Comparison of ENCODE assay signal across 13 cellular contexts in genomic region chr22:42651134-42651533, GRCh38. TPM values are rescaled to one million over a fixed set of nuclear protein-coding genes. Genes with fewer than 3 reads are reported as not detected.
DNase-seq lines count a peak whose midpoint lies in the region; ATAC-seq and TF ChIP-seq lines count a peak whose summit lies in the region.
"Had no signal": no experiment of that assay in that cellular context is flagged by ENCODE, and none has a peak within 500 bp of the region (broad histone marks: within the 10 kb centered on the region; RNA-seq: fewer than 3 reads in every experiment).

No MANE protein-coding gene starts in this region.

- H3K9me3 ChIP-seq in H9 (ENCODE audit: control insufficient read depth, low read depth, low read length) (no peaks in the 10 kb centered on the region), OCI-LY7 (ENCODE audit: low read length) (no peaks in the 10 kb centered on the region)

- no peak overlapping the region for H3K23ac ChIP-seq in H9 (ENCODE audit: insufficient read length, low read depth, low read length)

- H3K4me1 ChIP-seq in H9 (ENCODE audit: insufficient read depth, low read length) (no peaks in the 10 kb centered on the region; the same call in 1 of the 2 replicates), OCI-LY7 (ENCODE audit: insufficient read depth, low read length, poor library complexity, severe bottlenecking) (peaks cover 56% of the 10 kb centered on the region)

- no peak overlapping the region for H2BK12ac ChIP-seq in H9 (ENCODE audit: insufficient read length, low read depth, low read length)

- H3K36me3 Mint-ChIP-seq in Calu3 (ENCODE audit: insufficient read depth, unreplicated experiment) (peaks cover 31% of the 10 kb centered on the region), H9 (ENCODE audit: insufficient read depth in 1 of 3, low read depth in 3 of 3) (no peaks in the 10 kb centered on the region), naive B cell (no peaks in the 10 kb centered on the region)
- no peaks in the 10 kb centered on the region for H3K36me3 Mint-ChIP-seq in activated naive CD8-positive, alpha-beta T cell treated with anti-CD3 and anti-CD28 coated beads, Interleukin-2, amount 50 U/mL, for 24 hours (ENCODE audit: low read depth)

- DNase-seq in Calu3 (peak; percentile 24), H9 (no peak), naive B cell (no peak), OCI-LY7 (ENCODE audit: low spot score) (no peak)
- no peak for DNase-seq in activated naive CD8-positive, alpha-beta T cell treated with anti-CD3 and anti-CD28 coated beads, Interleukin-2, amount 50 U/mL, for 24 hours
- DNase-seq in activated effector memory CD4-positive, alpha-beta T cell treated with anti-CD3 and anti-CD28 coated beads, Interleukin-2, amount 50 U/mL, for 16 hours = no peak
- DNase-seq: activated CD4-positive, alpha-beta T cell treated with anti-CD3 and anti-CD28 coated beads for 48 hours; activated naive CD8-positive, alpha-beta T cell treated with anti-CD3 and anti-CD28 coated beads, Interleukin-2, amount 10 ng/mL, durations not matched to agents 7 days and 5 days; NCI-H2081 had no signal

- no peak overlapping the region for H3K4me3 Mint-ChIP-seq in Calu3 (ENCODE audit: low read depth, unreplicated experiment)
- peak overlapping the region in 1 of 2 experiments; percentile 53; a peak in 2 of 5 replicates for H3K4me3 Mint-ChIP-seq in H9
- peak overlapping the region; percentile 15 for H3K4me3 Mint-ChIP-seq in activated naive CD8-positive, alpha-beta T cell treated with anti-CD3 and anti-CD28 coated beads, Interleukin-2, amount 50 U/mL, for 24 hours
- H3K4me3 Mint-ChIP-seq in naive B cell = peak overlapping the region in 5 of 8 donors; percentile 12 to 93 (median 63)
- H3K4me3 Mint-ChIP-seq: activated naive CD8-positive, alpha-beta T cell treated with anti-CD3 and anti-CD28 coated beads, Interleukin-2, amount 10 ng/mL, durations not matched to agents 7 days and 5 days had no signal

- H3K27ac ChIP-seq in H9 (ENCODE audit: insufficient read length, low read depth, low read length) (no peak overlapping the region), OCI-LY7 (ENCODE audit: low read depth, low read length, poor library complexity, severe bottlenecking) (no peak overlapping the region)
- H3K27ac ChIP-seq: coronary artery, skin epidermis had no signal

- H2AFZ ChIP-seq in H9 (ENCODE audit: low read length) (no peak overlapping the region), OCI-LY7 (ENCODE audit: low read length) (no peak overlapping the region)

- H3K4ac ChIP-seq in H9 (ENCODE audit: low read depth, low read length) = no peak overlapping the region

- no peak overlapping the region for H2BK15ac ChIP-seq in H9 (ENCODE audit: low read depth, low read length)

- H3K4me2 ChIP-seq in H9 (ENCODE audit: insufficient read depth, insufficient read length, low read length) = no peak overlapping the region
- H3K4me2 ChIP-seq in OCI-LY7 (ENCODE audit: low read length) = no peak overlapping the region

- H3K9me3 Mint-ChIP-seq in Calu3 (ENCODE audit: low read depth, unreplicated experiment) (no peaks in the 10 kb centered on the region), H9 (no peaks in the 10 kb centered on the region; a peak in 1 of 5 replicates), naive B cell (peaks cover 0 to 2% (median 0%) of the 10 kb centered on the region in 7 donors)
- H3K9me3 Mint-ChIP-seq in activated naive CD8-positive, alpha-beta T cell treated with anti-CD3 and anti-CD28 coated beads, Interleukin-2, amount 50 U/mL, for 24 hours = no peaks in the 10 kb centered on the region
- H3K9me3 Mint-ChIP-seq: activated naive CD8-positive, alpha-beta T cell treated with anti-CD3 and anti-CD28 coated beads, Interleukin-2, amount 10 ng/mL, durations not matched to agents 7 days and 5 days had no signal

- no peaks in the 10 kb centered on the region for H3K79me1 ChIP-seq in H9 (ENCODE audit: insufficient read depth, low read depth, low read length, poor library complexity, severe bottlenecking)

- no peak overlapping the region for H3T11ph ChIP-seq in H9 (ENCODE audit: low read length)

- no peak overlapping the region for H4K5ac ChIP-seq in H9 (ENCODE audit: insufficient read length, low read depth, low read length)

- no peak overlapping the region for H4K8ac ChIP-seq in H9 (replicated peaks; ENCODE audit: insufficient read length, low read depth, low read length)

- H3K27me3 Mint-ChIP-seq in Calu3 (ENCODE audit: unreplicated experiment) (no peaks in the 10 kb centered on the region), H9 (ENCODE audit: low read depth) (peaks cover 2% of the 10 kb centered on the region; the same call in 1 of the 2 replicates), naive B cell (no peaks in the 10 kb centered on the region)
- H3K27me3 Mint-ChIP-seq in activated naive CD8-positive, alpha-beta T cell treated with anti-CD3 and anti-CD28 coated beads, Interleukin-2, amount 50 U/mL, for 24 hours = peaks cover 2% of the 10 kb centered on the region
- H3K27me3 Mint-ChIP-seq: activated naive CD8-positive, alpha-beta T cell treated with anti-CD3 and anti-CD28 coated beads, Interleukin-2, amount 10 ng/mL, durations not matched to agents 7 days and 5 days had no signal

- H3K9me2 ChIP-seq in OCI-LY7 (ENCODE audit: insufficient read depth, low read length) = no peaks in the 10 kb centered on the region

- H3K23me2 ChIP-seq in H9 (ENCODE audit: insufficient read length, low read depth, low read length, poor library complexity, severe bottlenecking) = peaks cover 13% of the 10 kb centered on the region

- no peak overlapping the region for H3K9ac ChIP-seq in H9 (ENCODE audit: extremely low read depth, insufficient read length, low read length)

- TF ChIP-seq CTCF in Calu3 (IDR thresholded peaks at IDR 0.05; ENCODE audit: unreplicated experiment) = no peak
- TF ChIP-seq CTCF in H9 (conservative IDR thresholded peaks at IDR 0.05) = no peak
- TF ChIP-seq CTCF in OCI-LY7 (conservative IDR thresholded peaks at IDR 0.05; ENCODE audit: low read length) = no peak

- POLR2A ChIA-PET in OCI-LY7 (lab: Charles Lee) = no interaction called here

- H3K56ac ChIP-seq in H9 (ENCODE audit: insufficient read length, low read depth, low read length) = no peak overlapping the region

- no peaks in the 10 kb centered on the region for H3K36me3 ChIP-seq in OCI-LY7 (ENCODE audit: insufficient read depth, low read length)

- CTCF ChIA-PET in Calu3 (lab: Charles Lee) = no interaction called here
- CTCF ChIA-PET in OCI-LY7 (lab: Charles Lee; ENCODE audit: unreplicated experiment) = no interaction called here

- no peak overlapping the region for H3K4me3 ChIP-seq in OCI-LY7 (ENCODE audit: low read depth, low read length, poor library complexity, severe bottlenecking)
- H3K4me3 ChIP-seq: coronary artery, skin epidermis had no signal

- no peak overlapping the region for H2BK120ac ChIP-seq in H9 (ENCODE audit: low read depth, low read length, poor library complexity, severe bottlenecking)

- no peak overlapping the region for H3K18ac ChIP-seq in H9 (ENCODE audit: insufficient read length, low read depth, low read length)

- no peaks in the 10 kb centered on the region for H3K27me3 ChIP-seq in H9 (ENCODE audit: insufficient read depth, low read length)

- no peak for ATAC-seq in activated naive CD8-positive, alpha-beta T cell treated with anti-CD3 and anti-CD28 coated beads, Interleukin-2, amount 50 U/mL, for 24 hours
- ATAC-seq in naive B cell (ENCODE audit: low read depth in 2 of 2) (no peak), HG03039 (IDR thresholded peaks at IDR 0.05; ENCODE audit: unreplicated experiment) (no peak)
- ATAC-seq: HCT116 had no signal

- H2AK5ac ChIP-seq in H9 (ENCODE audit: insufficient read length, low read length) = no peak overlapping the region

- no peak overlapping the region for H3K14ac ChIP-seq in H9 (ENCODE audit: insufficient read depth, low read length)

- H4K20me1 ChIP-seq in H9 (ENCODE audit: control insufficient read depth, insufficient read depth, insufficient read length) (no peaks in the 10 kb centered on the region), OCI-LY7 (ENCODE audit: insufficient read depth, low read length) (no peaks in the 10 kb centered on the region; the same call in 1 of the 2 replicates)

- no peak overlapping the region for H2BK20ac ChIP-seq in H9 (ENCODE audit: low read depth, low read length, poor library complexity, severe bottlenecking)

- no peak overlapping the region for H3K27ac Mint-ChIP-seq in Calu3 (ENCODE audit: unreplicated experiment)
- peak overlapping the region in 2 of 3 experiments; percentile 17 to 33; a peak in 2 of 7 replicates for H3K27ac Mint-ChIP-seq in H9
- H3K27ac Mint-ChIP-seq in activated naive CD8-positive, alpha-beta T cell treated with anti-CD3 and anti-CD28 coated beads, Interleukin-2, amount 50 U/mL, for 24 hours = no peak overlapping the region
- H3K27ac Mint-ChIP-seq in naive B cell = peak overlapping the region in 2 of 6 donors; percentile 79 to 88
- H3K27ac Mint-ChIP-seq: activated naive CD8-positive, alpha-beta T cell treated with anti-CD3 and anti-CD28 coated beads, Interleukin-2, amount 10 ng/mL, durations not matched to agents 7 days and 5 days had no signal

- WGBS in H9 (ENCODE audit: extremely low coverage, insufficient read length, low lambda C conversion rate) = no CpG with 5 or more reads among the region's 7 CpGs

- no peaks in the 10 kb centered on the region; the same call in 1 of the 2 replicates for H3K79me2 ChIP-seq in H9 (ENCODE audit: insufficient read depth, low read length)
- H3K79me2 ChIP-seq in OCI-LY7 (ENCODE audit: insufficient read depth, low read depth, low read length) = peaks cover 19% of the 10 kb centered on the region; the same call in 1 of the 2 replicates

- H3K4me1 Mint-ChIP-seq in Calu3 (ENCODE audit: low read depth, unreplicated experiment) (peaks cover 29% of the 10 kb centered on the region), H9 (peaks cover 7 to 35% of the 10 kb centered on the region in 2 experiments), naive B cell (peaks cover 28 to 54% (median 50%) of the 10 kb centered on the region in 3 donors)
- H3K4me1 Mint-ChIP-seq in activated naive CD8-positive, alpha-beta T cell treated with anti-CD3 and anti-CD28 coated beads, Interleukin-2, amount 50 U/mL, for 24 hours = peaks cover 24% of the 10 kb centered on the region

- H4K91ac ChIP-seq in H9 (ENCODE audit: insufficient read length, low read depth, low read length) = no peak overlapping the region

- intact Hi-C loops in Calu3 (cut with micrococcal nuclease; ENCODE audit: unreplicated experiment) = no loop called here
- intact Hi-C loops in OCI-LY7 (cut with micrococcal nuclease; ENCODE audit: unreplicated experiment) = no loop called here

- BruUV-seq in Calu3 (replicated peaks; lab: Mats Ljungman, UMichigan) (no TSS peak), OCI-LY7 (replicated peaks; lab: Mats Ljungman, UMichigan) (no TSS peak)

- H2BK5ac ChIP-seq in H9 (ENCODE audit: insufficient read length, low read length) = no peak overlapping the region

RNA-seq across cellular contexts. Expression of gene CYB5R3, which starts 1.9 kb away (rescaled TPM):
- 101 and 102 TPM in 2 replicates for total RNA-seq in Calu3 (2022)
- 97.4 and 99.7 TPM in 2 replicates for total RNA-seq in H9 (2021)
- 100 to 1,000 TPM in 2 of 6 donors, 10 to 100 TPM in 4; 72.0 to 142 (median 83.8) TPM for polyA plus RNA-seq in naive B cell (ENCODE audit: low read depth in 6 of 6)
- 28.5 and 38.0 TPM in 2 replicates for total RNA-seq in OCI-LY7 (2014; rRNA removed; shearing (Covaris generic))
- total RNA-seq in OCI-LY7 (2022) = 68.9 and 74.7 TPM in 2 replicates

RNA-seq across cellular contexts. Expression of gene ATP5MGL, which starts 10.7 kb away (rescaled TPM):
- total RNA-seq in Calu3 (2022) (0.66 and 1.1 TPM in 2 replicates), H9 (2021) (0.48 and 0.68 TPM in 2 replicates), OCI-LY7 (2022) (1.1 and 1.8 TPM in 2 replicates)
- 1 to 10 TPM in 1 of 6 donors, under 1 TPM in 2, not detected in 3; 0.38 to 1.6 (median 0.77) TPM for polyA plus RNA-seq in naive B cell (ENCODE audit: low read depth in 6 of 6)
- 0.92 and 0.93 TPM in 2 replicates for total RNA-seq in OCI-LY7 (2014; rRNA removed; shearing (Covaris generic))

RNA-seq across cellular contexts. Expression of gene POLDIP3, which starts 36.5 kb away (rescaled TPM):
- total RNA-seq in Calu3 (2022) = 59.4 and 60.1 TPM in 2 replicates
- 90.8 and 91.6 TPM in 2 replicates for total RNA-seq in H9 (2021)
- 100 to 1,000 TPM in 1 of 6 donors, 10 to 100 TPM in 5; 61.2 to 106 (median 81.3) TPM for polyA plus RNA-seq in naive B cell (ENCODE audit: low read depth in 6 of 6)
- 52.7 and 70.7 TPM in 2 replicates for total RNA-seq in OCI-LY7 (2014; rRNA removed; shearing (Covaris generic))
- 73.5 and 74.1 TPM in 2 replicates for total RNA-seq in OCI-LY7 (2022)

Comparison
In these comparisons a context has a peak if more than half of its experiments do, and no peak if none do; other contexts are left out.
1. H3K27ac Mint-ChIP-seq: peak in H9 (2 of 3); none in Calu3 (single experiment) and activated naive CD8-positive, alpha-beta T cell treated with anti-CD3 and anti-CD28 coated beads, Interleukin-2, amount 50 U/mL, for 24 hours (single experiment).